1 cellular context compared by ENCODE assay signal in the genomic region with DNA sequence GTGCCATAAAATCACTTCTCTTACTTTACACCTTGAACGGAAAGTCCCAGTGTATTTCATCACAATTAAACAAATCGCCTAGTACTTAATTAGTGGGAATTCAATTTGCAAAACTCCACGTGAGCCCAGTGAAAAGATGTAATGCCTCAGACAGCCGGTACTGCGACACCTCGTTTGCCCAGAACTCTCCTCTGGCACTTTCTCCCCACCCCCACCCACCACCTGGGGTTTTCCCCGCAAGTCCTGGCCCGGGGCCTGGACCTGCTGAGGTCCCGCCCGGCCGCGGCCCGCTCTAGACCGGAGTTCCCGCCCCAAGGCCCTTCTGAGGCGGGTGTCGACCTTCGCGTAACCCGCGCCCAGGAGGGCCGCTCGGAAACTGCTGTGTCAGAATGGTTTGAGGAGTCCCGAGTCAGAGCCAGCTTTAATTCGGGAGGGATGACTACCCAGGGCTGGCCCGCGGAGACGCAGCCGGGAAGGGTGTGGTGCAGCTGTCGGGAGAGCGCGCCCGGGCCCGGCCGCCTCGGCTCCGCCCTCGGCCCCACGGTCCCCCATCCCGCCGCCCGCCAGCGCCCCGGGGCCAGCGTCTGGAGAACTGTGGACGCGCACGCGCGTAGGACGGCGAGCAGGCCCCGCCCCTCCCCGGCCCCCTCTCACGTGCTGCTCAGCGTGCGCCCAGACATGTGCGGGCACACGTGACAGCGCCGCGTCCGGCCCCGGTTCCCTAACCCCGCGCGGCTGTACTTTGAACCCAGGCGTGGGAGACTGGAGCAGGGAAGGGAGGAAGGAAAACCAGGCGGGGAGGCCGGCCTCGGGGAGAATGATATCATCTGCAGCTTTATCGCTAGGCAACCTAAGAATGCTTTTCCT.
TF ChIP-seq lines count a peak whose summit lies in the region.

No MANE protein-coding gene starts in this region.

TF ChIP-seq in HepG2, 621 proteins besides CTCF, POLR2A, EP300 and RAD21 (continued from another document and continues in another):
- no peak for TF ChIP-seq RNF219 (CRISPR knock-in tag; IDR thresholded peaks at IDR 0.05)
- 0 out of 2 replicates have a peak, but pooled peaks have one; percentile 77 for TF ChIP-seq ZBTB42 (CRISPR knock-in tag; IDR thresholded peaks at IDR 0.05)
- 0 out of 2 replicates have a peak, but pooled peaks have one; percentile 70 for TF ChIP-seq FLYWCH1 (CRISPR knock-in tag; IDR thresholded peaks at IDR 0.05)
- peak; percentile 70 for TF ChIP-seq ASH2L (IDR thresholded peaks at IDR 0.05; ENCODE audit: insufficient read length, low read depth, low read length)
- peak; percentile 75; the same call in 1 of the 2 replicates for TF ChIP-seq NCOR1 (IDR thresholded peaks at IDR 0.05; ENCODE audit: borderline replicate concordance, low read length)
- TF ChIP-seq ZNF205 (CRISPR knock-in tag; IDR thresholded peaks at IDR 0.05), result peak; percentile 57; the same call in 1 of the 2 replicates
- no peak for TF ChIP-seq ISX (CRISPR knock-in tag; conservative IDR thresholded peaks at IDR 0.05)
- no peak for TF ChIP-seq ZFP1 (CRISPR knock-in tag; IDR thresholded peaks at IDR 0.05)
- TF ChIP-seq CEBPB (IDR thresholded peaks at IDR 0.05; ENCODE audit: borderline replicate concordance, low read depth, low read length), result no peak
- TF ChIP-seq ZBTB1 (CRISPR knock-in tag; IDR thresholded peaks at IDR 0.05; ENCODE audit: borderline replicate concordance), result no peak
- TF ChIP-seq, protein P1, sequence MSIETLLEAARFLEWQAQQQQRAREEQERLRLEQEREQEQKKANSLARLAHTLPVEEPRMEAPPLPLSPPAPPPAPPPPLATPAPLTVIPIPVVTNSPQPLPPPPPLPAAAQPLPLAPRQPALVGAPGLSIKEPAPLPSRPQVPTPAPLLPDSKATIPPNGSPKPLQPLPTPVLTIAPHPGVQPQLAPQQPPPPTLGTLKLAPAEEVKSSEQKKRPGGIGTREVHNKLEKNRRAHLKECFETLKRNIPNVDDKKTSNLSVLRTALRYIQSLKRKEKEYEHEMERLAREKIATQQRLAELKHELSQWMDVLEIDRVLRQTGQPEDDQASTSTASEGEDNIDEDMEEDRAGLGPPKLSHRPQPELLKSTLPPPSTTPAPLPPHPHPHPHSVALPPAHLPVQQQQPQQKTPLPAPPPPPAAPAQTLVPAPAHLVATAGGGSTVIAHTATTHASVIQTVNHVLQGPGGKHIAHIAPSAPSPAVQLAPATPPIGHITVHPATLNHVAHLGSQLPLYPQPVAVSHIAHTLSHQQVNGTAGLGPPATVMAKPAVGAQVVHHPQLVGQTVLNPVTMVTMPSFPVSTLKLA (IDR thresholded peaks at IDR 0.05), result peak; percentile 98
- TF ChIP-seq GZF1 (CRISPR knock-in tag; IDR thresholded peaks at IDR 0.05), result no peak
- no peak for TF ChIP-seq ZBTB34 (CRISPR knock-in tag; IDR thresholded peaks at IDR 0.05)
- no peak for TF ChIP-seq SMC3 (IDR thresholded peaks at IDR 0.05; ENCODE audit: low read length)
- TF ChIP-seq, protein P2, sequence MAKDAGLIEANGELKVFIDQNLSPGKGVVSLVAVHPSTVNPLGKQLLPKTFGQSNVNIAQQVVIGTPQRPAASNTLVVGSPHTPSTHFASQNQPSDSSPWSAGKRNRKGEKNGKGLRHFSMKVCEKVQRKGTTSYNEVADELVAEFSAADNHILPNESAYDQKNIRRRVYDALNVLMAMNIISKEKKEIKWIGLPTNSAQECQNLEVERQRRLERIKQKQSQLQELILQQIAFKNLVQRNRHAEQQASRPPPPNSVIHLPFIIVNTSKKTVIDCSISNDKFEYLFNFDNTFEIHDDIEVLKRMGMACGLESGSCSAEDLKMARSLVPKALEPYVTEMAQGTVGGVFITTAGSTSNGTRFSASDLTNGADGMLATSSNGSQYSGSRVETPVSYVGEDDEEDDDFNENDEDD (CRISPR knock-in tag; IDR thresholded peaks at IDR 0.05; ENCODE audit: borderline replicate concordance), result peak; percentile 88; the same call in 1 of the 2 replicates
- TF ChIP-seq ZNF12 (CRISPR knock-in tag; IDR thresholded peaks at IDR 0.05), result peak; percentile 30; the same call in 1 of the 2 replicates
- no peak for TF ChIP-seq CBX2 (IDR thresholded peaks at IDR 0.05; ENCODE audit: low read depth, low read length)
- no peak for TF ChIP-seq CBX2 (CRISPR knock-in tag; IDR thresholded peaks at IDR 0.05; ENCODE audit: low read depth)
- TF ChIP-seq RXRA (CRISPR knock-in tag; IDR thresholded peaks at IDR 0.05), result peak; percentile 78
- TF ChIP-seq, protein P3, sequence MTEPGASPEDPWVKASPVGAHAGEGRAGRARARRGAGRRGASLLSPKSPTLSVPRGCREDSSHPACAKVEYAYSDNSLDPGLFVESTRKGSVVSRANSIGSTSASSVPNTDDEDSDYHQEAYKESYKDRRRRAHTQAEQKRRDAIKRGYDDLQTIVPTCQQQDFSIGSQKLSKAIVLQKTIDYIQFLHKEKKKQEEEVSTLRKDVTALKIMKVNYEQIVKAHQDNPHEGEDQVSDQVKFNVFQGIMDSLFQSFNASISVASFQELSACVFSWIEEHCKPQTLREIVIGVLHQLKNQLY (CRISPR knock-in tag; IDR thresholded peaks at IDR 0.05), result peak; percentile 92
- TF ChIP-seq FOXO4 (CRISPR knock-in tag; conservative IDR thresholded peaks at IDR 0.05), result 0 out of 2 replicates have a peak, but pooled peaks have one; percentile 64
- TF ChIP-seq, protein P4, sequence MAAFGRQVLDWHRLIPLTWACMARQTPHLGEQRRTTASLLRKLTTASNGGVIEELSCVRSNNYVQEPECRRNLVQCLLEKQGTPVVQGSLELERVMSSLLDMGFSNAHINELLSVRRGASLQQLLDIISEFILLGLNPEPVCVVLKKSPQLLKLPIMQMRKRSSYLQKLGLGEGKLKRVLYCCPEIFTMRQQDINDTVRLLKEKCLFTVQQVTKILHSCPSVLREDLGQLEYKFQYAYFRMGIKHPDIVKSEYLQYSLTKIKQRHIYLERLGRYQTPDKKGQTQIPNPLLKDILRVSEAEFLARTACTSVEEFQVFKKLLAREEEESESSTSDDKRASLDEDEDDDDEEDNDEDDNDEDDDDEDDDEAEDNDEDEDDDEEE (CRISPR knock-in tag; IDR thresholded peaks at IDR 0.05), result peak; percentile 70; the same call in 1 of the 2 replicates
- no peak for TF ChIP-seq ZNF10 (CRISPR knock-in tag; IDR thresholded peaks at IDR 0.05; ENCODE audit: borderline replicate concordance, low read depth)
- no peak for TF ChIP-seq KLF9 (CRISPR knock-in tag; IDR thresholded peaks at IDR 0.05; ENCODE audit: low read depth)
- peak; percentile 34; the same call in 1 of the 2 replicates for TF ChIP-seq ZMYM3 (CRISPR knock-in tag; IDR thresholded peaks at IDR 0.05)
- peak; percentile 48; the same call in 1 of the 2 replicates for TF ChIP-seq MIXL1 (CRISPR knock-in tag; IDR thresholded peaks at IDR 0.05)
- TF ChIP-seq FOXP1 (IDR thresholded peaks at IDR 0.05), result no peak
- peak; percentile 31; the same call in 1 of the 2 replicates for TF ChIP-seq FOXP1 (CRISPR knock-in tag; IDR thresholded peaks at IDR 0.05)
- peak; percentile 69 for TF ChIP-seq RAD51 (IDR thresholded peaks at IDR 0.05; ENCODE audit: borderline replicate concordance)
- TF ChIP-seq YY1 (IDR thresholded peaks at IDR 0.05; ENCODE audit: insufficient read depth, insufficient replicate concordance, low read depth, low read length), result peak; percentile 24
- TF ChIP-seq PHF8 (CRISPR knock-in tag; IDR thresholded peaks at IDR 0.05), result peak; percentile 22; the same call in 1 of the 2 replicates
- no peak for TF ChIP-seq AGO2 (optimal IDR thresholded peaks at IDR 0.05; ENCODE audit: low read depth, low read length)
- TF ChIP-seq TCF7L2 (IDR thresholded peaks at IDR 0.05; ENCODE audit: low read depth, low read length), result no peak
- TF ChIP-seq, protein P5, sequence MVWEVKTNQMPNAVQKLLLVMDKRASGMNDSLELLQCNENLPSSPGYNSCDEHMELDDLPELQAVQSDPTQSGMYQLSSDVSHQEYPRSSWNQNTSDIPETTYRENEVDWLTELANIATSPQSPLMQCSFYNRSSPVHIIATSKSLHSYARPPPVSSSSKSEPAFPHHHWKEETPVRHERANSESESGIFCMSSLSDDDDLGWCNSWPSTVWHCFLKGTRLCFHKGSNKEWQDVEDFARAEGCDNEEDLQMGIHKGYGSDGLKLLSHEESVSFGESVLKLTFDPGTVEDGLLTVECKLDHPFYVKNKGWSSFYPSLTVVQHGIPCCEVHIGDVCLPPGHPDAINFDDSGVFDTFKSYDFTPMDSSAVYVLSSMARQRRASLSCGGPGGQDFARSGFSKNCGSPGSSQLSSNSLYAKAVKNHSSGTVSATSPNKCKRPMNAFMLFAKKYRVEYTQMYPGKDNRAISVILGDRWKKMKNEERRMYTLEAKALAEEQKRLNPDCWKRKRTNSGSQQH (CRISPR knock-in tag; IDR thresholded peaks at IDR 0.05; ENCODE audit: low read depth), result peak; percentile 73; the same call in 1 of the 2 replicates
- no peak for TF ChIP-seq ZNF460 (CRISPR knock-in tag; IDR thresholded peaks at IDR 0.05; ENCODE audit: borderline replicate concordance)
- TF ChIP-seq CEBPZ (IDR thresholded peaks at IDR 0.05; ENCODE audit: low read length), result no peak
- no peak for TF ChIP-seq FUBP1 (CRISPR knock-in tag; IDR thresholded peaks at IDR 0.05; ENCODE audit: borderline replicate concordance)
- no peak for TF ChIP-seq TRIM24 (CRISPR knock-in tag; IDR thresholded peaks at IDR 0.05)
- TF ChIP-seq HHEX (CRISPR knock-in tag; IDR thresholded peaks at IDR 0.05), result no peak
- no peak for TF ChIP-seq ZNF703 (CRISPR knock-in tag; IDR thresholded peaks at IDR 0.05; ENCODE audit: borderline replicate concordance)
- peak; percentile 49; the same call in 1 of the 2 replicates for TF ChIP-seq ZNF619 (CRISPR knock-in tag; IDR thresholded peaks at IDR 0.05)
- no peak for TF ChIP-seq MAFF (IDR thresholded peaks at IDR 0.05; ENCODE audit: low read depth, low read length)
- TF ChIP-seq ZNF543 (CRISPR knock-in tag; IDR thresholded peaks at IDR 0.05), result peak; percentile 89
- TF ChIP-seq ZNF335 (CRISPR knock-in tag; IDR thresholded peaks at IDR 0.05), result no peak
